In genomic region chr3:69013256-69014021, GRCh38 we compare ENCODE assay signal across 8 cellular contexts. TPM values are rescaled to one million over a fixed set of nuclear protein-coding genes. Genes with fewer than 3 reads are reported as not detected.
DNase-seq lines count a peak whose midpoint lies in the region; TF ChIP-seq lines count a peak whose summit lies in the region.

TSS of gene EOGT (minus strand) at chr3:69013684. CDS start at chr3:69009846, 3,838 bp downstream.

- no peaks in the 10 kb centered on the region for H3K9me3 Mint-ChIP-seq in progenitor cell of endocrine pancreas (ENCODE audit: low read depth)

- H3K4me1 Mint-ChIP-seq in progenitor cell of endocrine pancreas (ENCODE audit: low read depth), result peaks cover 8% of the 10 kb centered on the region

- peak within 1 kb of the TSS; percentile 80 for H3K4me2 ChIP-seq in Loucy (ENCODE audit: low read depth, low read length, poor library complexity, severe bottlenecking)

- no peaks in the 10 kb centered on the region for H3K9me2 ChIP-seq in Loucy (replicated peaks; ENCODE audit: low read depth, low read length)

- H3K4me3 ChIP-seq in H7 (ENCODE audit: insufficient read depth, low read depth, low read length), result peak within 1 kb of the TSS; percentile 71
- peak within 1 kb of the TSS; percentile 81 for H3K4me3 ChIP-seq in Loucy (ENCODE audit: low read length, poor library complexity, severe bottlenecking)
- peak within 1 kb of the TSS; percentile 83 for H3K4me3 ChIP-seq in adipocyte (ENCODE audit: low read length)

- peaks cover 17% of the 10 kb centered on the region for H3K79me2 ChIP-seq in Loucy (ENCODE audit: insufficient read depth, low read length)

- H3F3A ChIP-seq in Loucy (ENCODE audit: low read depth), result peaks cover 4% of the 10 kb centered on the region; the same call in 1 of the 2 replicates

- no peaks in the 10 kb centered on the region for H3K36me3 ChIP-seq in H7 (replicated peaks; ENCODE audit: control insufficient read depth, insufficient read depth, low read length)
- H3K36me3 ChIP-seq in Loucy (ENCODE audit: insufficient read depth, low read length), result no peaks in the 10 kb centered on the region
- peaks cover 32% of the 10 kb centered on the region for H3K36me3 ChIP-seq in adipocyte (ENCODE audit: control insufficient read depth, insufficient read depth, low read length, severe bottlenecking)

- peak within 1 kb of the TSS; percentile 91 for H3K27ac Mint-ChIP-seq in progenitor cell of endocrine pancreas

- peaks cover 7% of the 10 kb centered on the region for H3K36me3 Mint-ChIP-seq in progenitor cell of endocrine pancreas (ENCODE audit: insufficient read depth)

- H3K27me3 ChIP-seq in H7 (ENCODE audit: control insufficient read depth, insufficient read depth, low read length), result no peaks in the 10 kb centered on the region
- H3K27me3 ChIP-seq in Loucy (ENCODE audit: insufficient read depth, low read length, poor library complexity, severe bottlenecking), result no peaks in the 10 kb centered on the region
- H3K27me3 ChIP-seq in adipocyte (replicated peaks; ENCODE audit: control insufficient read depth, insufficient read depth, low read length), result no peaks in the 10 kb centered on the region

- peak within 1 kb of the TSS; percentile 86 for H3K4me3 Mint-ChIP-seq in progenitor cell of endocrine pancreas (ENCODE audit: low read depth)

- H3K9me3 ChIP-seq in Loucy (ENCODE audit: insufficient read depth, low read depth, low read length) (no peaks in the 10 kb centered on the region), adipocyte (ENCODE audit: control insufficient read depth, low read length) (no peaks in the 10 kb centered on the region)

- H2AFZ ChIP-seq in Loucy (ENCODE audit: low read length), result peak within 1 kb of the TSS; percentile 91

- no peaks in the 10 kb centered on the region for H4K20me1 ChIP-seq in Loucy (ENCODE audit: insufficient read depth, low read length, poor library complexity, severe bottlenecking)

- H3K9ac ChIP-seq in Loucy (ENCODE audit: low read depth, low read length, poor library complexity, severe bottlenecking), result peak within 1 kb of the TSS; percentile 90
- H3K9ac ChIP-seq in adipocyte (ENCODE audit: low read length), result peak within 1 kb of the TSS; percentile 92

- TF ChIP-seq CTCF in GM10266 (IDR thresholded peaks at IDR 0.05; ENCODE audit: control insufficient read depth, insufficient read depth, low read depth, missing control alignments) (peak; percentile 83), Loucy (conservative IDR thresholded peaks at IDR 0.05; ENCODE audit: low read length) (peak; percentile 60), progenitor cell of endocrine pancreas (IDR thresholded peaks at IDR 0.05; ENCODE audit: unreplicated experiment) (peak; percentile 69)

- intact Hi-C loops in cardiac septum (cut with DNase I), result loop anchor here (5.0 kb wide), 2 partner anchors 39 to 69 kb away; partner anchors contain the start of genes ARL6IP5, TMF1 and UBA3

- peak; percentile 91 for DNase-seq in GM10266 (ENCODE audit: extremely low spot score)
- DNase-seq in H7, result peak; percentile 88
- peak; percentile 63 for DNase-seq in T follicular helper cell (ENCODE audit: low read depth)
- peak; percentile 94 for DNase-seq in adipocyte (ENCODE audit: low read depth)
- peak; percentile 95 for DNase-seq in cardiac septum (ENCODE audit: low spot score)
- peak; percentile 85 for DNase-seq in progenitor cell of endocrine pancreas (ENCODE audit: low spot score, unreplicated experiment)
- peak; percentile 92 for DNase-seq in ureter (ENCODE audit: low spot score)

- peaks cover 44% of the 10 kb centered on the region for H3K4me1 ChIP-seq in Loucy (ENCODE audit: insufficient read depth, low read length, poor library complexity, severe bottlenecking)
- peaks cover 42% of the 10 kb centered on the region for H3K4me1 ChIP-seq in adipocyte (ENCODE audit: control insufficient read depth, insufficient read depth, low read length)

- peaks cover 3% of the 10 kb centered on the region for H3K27me3 Mint-ChIP-seq in progenitor cell of endocrine pancreas

RNA-seq across cellular contexts. Expression of gene EOGT, which starts in this region (rescaled TPM):
- total RNA-seq in H7 (2014; rRNA removed; shearing (Covaris generic)), result 36.5 and 51.9 TPM in 2 replicates
- total RNA-seq in cardiac septum (44.0 TPM), progenitor cell of endocrine pancreas (15.5 and 17.5 TPM in 2 replicates), ureter (81.0 TPM)

Comparison
In these comparisons a context has a peak if more than half of its experiments do, and no peak if none do; other contexts are left out.
1. Peak in every context shown above with its lines: DNase-seq and H3K4me3 ChIP-seq.